ENCODE assay signal across 9 cellular contexts in the genomic region with DNA sequence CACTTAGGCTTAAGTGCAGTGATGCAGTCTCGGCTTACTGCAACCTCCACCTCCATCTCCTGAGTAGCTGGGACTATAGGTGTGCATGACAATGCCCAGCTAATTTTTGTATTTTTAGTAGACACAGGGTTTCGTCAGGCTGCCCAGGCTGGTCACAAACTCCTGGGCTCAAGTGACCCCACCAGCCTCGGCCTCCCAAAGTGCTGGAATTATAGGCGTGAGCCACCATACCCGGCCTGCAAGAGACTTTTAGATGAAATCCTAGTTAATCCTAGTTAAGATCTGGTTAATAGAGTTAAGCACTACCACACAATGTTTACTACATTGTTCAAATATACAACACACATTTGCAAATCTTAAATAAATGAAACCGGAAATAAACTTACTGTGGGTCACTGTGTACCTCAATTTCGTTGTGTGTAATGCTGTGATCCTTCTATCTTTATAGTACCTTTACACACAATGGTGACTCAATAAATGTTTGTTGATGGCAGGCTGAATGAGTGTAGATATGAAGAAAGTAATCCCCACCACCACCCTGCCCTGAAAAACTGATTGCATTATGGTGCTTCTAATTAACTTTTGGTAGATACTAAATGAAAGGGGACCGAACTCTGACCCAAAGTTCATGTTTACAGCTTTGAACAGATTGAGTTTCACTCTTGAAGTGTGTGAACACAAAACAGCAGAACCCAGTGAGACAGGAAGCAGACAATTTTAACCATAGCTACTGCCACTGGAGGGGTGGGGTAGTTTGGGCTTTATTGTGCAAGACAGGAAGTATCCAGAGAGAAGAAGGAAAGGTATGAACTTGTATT.
DNase-seq lines count a peak whose midpoint lies in the region; ATAC-seq, FAIRE-seq and TF ChIP-seq lines count a peak whose summit lies in the region.
"Had no signal": no experiment of that assay in that cellular context is flagged by ENCODE, and none has a peak within 500 bp of the region (broad histone marks: within the 10 kb centered on the region; RNA-seq: fewer than 3 reads in every experiment).

No MANE protein-coding gene starts in this region.

- no peak for TF ChIP-seq POLR2A in breast epithelium (IDR thresholded peaks at IDR 0.05)

- CTCF ChIA-PET in RWPE1 (lab: Yijun Ruan, JAX), result no interaction called here

- peak; percentile 77 for DNase-seq in DMS53 (lab: John Stamatoyannopoulos, UW)
- DNase-seq in RWPE1 (ENCODE audit: low spot score), result peak; percentile 77
- DNase-seq in breast epithelium (ENCODE audit: low spot score in 2 of 2), result peak in 1 of 2 donors; percentile 63
- peak; percentile 70 for DNase-seq in mucosa of gallbladder (ENCODE audit: low spot score)
- no peak for DNase-seq in D721Med (ENCODE audit: insufficient read length, low spot score)
- no peak for DNase-seq in 8988T

- FAIRE-seq in D721Med (lab: Jason Lieb, UNC), result no peak

- H3K4me1 ChIP-seq in breast epithelium, result no peaks in the 10 kb centered on the region

- TF ChIP-seq CTCF in RWPE1 (conservative IDR thresholded peaks at IDR 0.05; ENCODE audit: low read depth), result no peak
- TF ChIP-seq CTCF in breast epithelium (IDR thresholded peaks at IDR 0.05), result no peak
- no peak for TF ChIP-seq CTCF in D721Med (IDR thresholded peaks at IDR 0.05; ENCODE audit: insufficient read depth, missing control alignments)

- POLR2A ChIA-PET in RWPE1 (lab: Yijun Ruan, JAX; ENCODE audit: low non-redundant PET), result no interaction called here

- ATAC-seq in GM19397 (IDR thresholded peaks at IDR 0.05; ENCODE audit: unreplicated experiment), result peak; percentile 87
- peak; percentile 64 for ATAC-seq in HG03439 (IDR thresholded peaks at IDR 0.05; ENCODE audit: unreplicated experiment)

- no peaks in the 10 kb centered on the region for H3K9me3 ChIP-seq in breast epithelium

- no peak overlapping the region for H3K4me3 ChIP-seq in breast epithelium

- no peaks in the 10 kb centered on the region for H3K36me3 ChIP-seq in breast epithelium

- H3K27me3 ChIP-seq in breast epithelium, result no peaks in the 10 kb centered on the region

- intact Hi-C loops in breast epithelium (cut with DNase I; ENCODE audit: low total_unique reads), result no loop called here

- H3K27ac ChIP-seq in RWPE1 (peak overlapping the region; percentile 83), breast epithelium (peak overlapping the region; percentile 59 to 79)
- H3K27ac ChIP-seq: VCaP had no signal

Comparison
In these comparisons a context has a peak if more than half of its experiments do, and no peak if none do; other contexts are left out.
1. DNase-seq: peak in DMS53 (single experiment), RWPE1 (single experiment) and mucosa of gallbladder (single experiment); none in D721Med (single experiment) and 8988T (single experiment).